Comparison of ENCODE assay signal across 23 cellular contexts in genomic region chrX:118025193-118025592, GRCh38.
"Had no signal": no experiment of that assay in that cellular context is flagged by ENCODE, and none has a peak within 500 bp of the region (broad histone marks: within the 10 kb centered on the region; RNA-seq: fewer than 3 reads in every experiment).

No MANE protein-coding gene starts in this region.

- H3K4me1 ChIP-seq: foreskin keratinocyte, tibial nerve had no signal

- H3K27ac ChIP-seq: foreskin keratinocyte, tibial nerve had no signal

- H3K4me3 ChIP-seq: lung, tibial nerve had no signal

- DNase-seq: activated CD4-positive, alpha-beta T cell treated with anti-CD3 and anti-CD28 coated beads, Interleukin-2, amount 10 ng/mL, durations not matched to agents 24 days and 14 days; activated CD4-positive, CD25-positive, alpha-beta regulatory T cell; activated CD8-positive, alpha-beta T cell treated with anti-CD3 and anti-CD28 coated beads for 36 hours; activated naive CD4-positive, alpha-beta T cell treated with anti-CD3 and anti-CD28 coated beads for 36 hours; activated T-cell treated with anti-CD3 and anti-CD28 coated beads, Interleukin-2, amount 50 U/mL, for 24 hours; anterior cingulate cortex; cerebellar nuclear complex; cortex of kidney; effector CD4-positive, alpha-beta T cell; foreskin keratinocyte; glutamatergic neuron; hippocampal formation; posterior cingulate gyrus; stimulated activated CD4-positive, alpha-beta T cell treated with anti-CD3 and anti-CD28 coated beads, Interleukin-12 subunit alpha, Interleukin-12 subunit beta, amount 100 ng/mL, for 4 hours; stimulated activated CD4-positive, alpha-beta T cell treated with anti-CD3 and anti-CD28 coated beads, Interleukin-1b, Interleukin-23, amount 100 ng/mL, for 48 hours; stimulated activated CD8-positive, alpha-beta memory T cell treated with anti-CD3 and anti-CD28 coated beads, Interleukin-4, amount 100 ng/mL, for 48 hours; stimulated activated naive CD4-positive, alpha-beta T cell; T-helper 1 cell; T-helper 9 cell had no signal

- H3K27me3 ChIP-seq: foreskin keratinocyte, tibial nerve had no signal

- ATAC-seq: activated CD8-positive, alpha-beta T cell treated with anti-CD3 and anti-CD28 coated beads for 36 hours; esophagus mucosa; foreskin keratinocyte; natural killer cell treated with Interleukin-12 subunit alpha and Interleukin-12 subunit beta and Interleukin-15 and Interleukin-18, amount 100 ng/mL, for 72 hours had no signal

- H3K9me3 ChIP-seq: tibial nerve had no signal

- H3K36me3 ChIP-seq: tibial nerve had no signal
